Comparison of ENCODE assay signal across 8 cellular contexts in genomic region chr6:3075522-3076113, GRCh38. TPM values are rescaled to one million over a fixed set of nuclear protein-coding genes. Genes with fewer than 3 reads are reported as not detected.
A peak's percentile ranks its signal among the peaks of the same experiment; 100 is the strongest.
DNase-seq lines count a peak whose midpoint lies in the region; ATAC-seq and TF ChIP-seq lines count a peak whose summit lies in the region.
"Had no signal": no experiment of that assay in that cellular context is flagged by ENCODE, and none has a peak within 500 bp of the region (broad histone marks: within the 10 kb centered on the region; RNA-seq: fewer than 3 reads in every experiment).

No MANE protein-coding gene starts in this region.

- H3K4me1 ChIP-seq in OCI-LY1 (ENCODE audit: insufficient read depth, low read length, severe bottlenecking), result peaks cover 43% of the 10 kb centered on the region
- H3K4me1 ChIP-seq in osteoblast (ENCODE audit: insufficient read depth, low read length), result peaks cover 18% of the 10 kb centered on the region

- H3K27ac ChIP-seq in OCI-LY1 (ENCODE audit: low read depth, low read length, poor library complexity, severe bottlenecking), result peak overlapping the region; percentile 71
- peak overlapping the region; percentile 30 for H3K27ac ChIP-seq in osteoblast (ENCODE audit: low read depth, low read length)

- H3F3A ChIP-seq in OCI-LY1 (ENCODE audit: insufficient read depth, low read length), result 0 out of 2 replicates have a peak, but pooled peaks cover 7% of the 10 kb centered on the region

- peak overlapping the region; percentile 20 for H3K9ac ChIP-seq in OCI-LY1 (ENCODE audit: low read length)

- H3K4me3 ChIP-seq in H7 (ENCODE audit: insufficient read depth, low read depth, low read length) (no peak overlapping the region), OCI-LY1 (ENCODE audit: low read depth, low read length, poor library complexity, severe bottlenecking) (peak overlapping the region; percentile 24), choroid plexus epithelial cell (ENCODE audit: low read depth, low read length) (no peak overlapping the region), osteoblast (ENCODE audit: insufficient read depth, low read length) (no peak overlapping the region)

- peak overlapping the region; percentile 51 for H3K4me2 ChIP-seq in OCI-LY1 (ENCODE audit: low read length)
- H3K4me2 ChIP-seq in osteoblast (ENCODE audit: insufficient read depth, low read length), result peak overlapping the region; percentile 44

- TF ChIP-seq CTCF in OCI-LY1 (IDR thresholded peaks at IDR 0.05; ENCODE audit: low read length) (no peak), choroid plexus epithelial cell (conservative IDR thresholded peaks at IDR 0.05; ENCODE audit: low read depth, low read length) (no peak), osteoblast (IDR thresholded peaks at IDR 0.05; ENCODE audit: extremely low read depth, low read depth, low read length) (no peak)

- H3K27me3 ChIP-seq in H7 (ENCODE audit: control insufficient read depth, insufficient read depth, low read length) (no peaks in the 10 kb centered on the region), OCI-LY1 (ENCODE audit: insufficient read depth, low read length) (no peaks in the 10 kb centered on the region), osteoblast (ENCODE audit: insufficient read depth, low read length) (no peaks in the 10 kb centered on the region)

- H3K9me3 ChIP-seq in OCI-LY1 (ENCODE audit: low read length), result no peaks in the 10 kb centered on the region
- H3K9me3 ChIP-seq in osteoblast (ENCODE audit: low read depth, low read length), result no peaks in the 10 kb centered on the region

- H2AFZ ChIP-seq in OCI-LY1 (ENCODE audit: low read length) (no peak overlapping the region), osteoblast (ENCODE audit: low read length) (no peak overlapping the region)

- H3K9me2 ChIP-seq in OCI-LY1 (ENCODE audit: low read depth, low read length), result no peaks in the 10 kb centered on the region

- peaks cover 11% of the 10 kb centered on the region for H3K36me3 ChIP-seq in H7 (replicated peaks; ENCODE audit: control insufficient read depth, insufficient read depth, low read length)
- H3K36me3 ChIP-seq in OCI-LY1 (ENCODE audit: insufficient read depth, low read length), result peaks cover 46% of the 10 kb centered on the region
- peaks cover 28% of the 10 kb centered on the region for H3K36me3 ChIP-seq in osteoblast (ENCODE audit: insufficient read depth, low read length)

- H3K79me2 ChIP-seq in OCI-LY1 (ENCODE audit: insufficient read depth, low read length) (peaks cover 51% of the 10 kb centered on the region), osteoblast (ENCODE audit: insufficient read depth, low read length) (peaks cover 83% of the 10 kb centered on the region)

- intact Hi-C loops in posterior cingulate gyrus (cut with DNase I), result no loop called here

- no peak for ATAC-seq in GM21360 (IDR thresholded peaks at IDR 0.05; ENCODE audit: unreplicated experiment)

- DNase-seq in H7, result peak; percentile 42
- peak; percentile 28 for DNase-seq in choroid plexus epithelial cell (ENCODE audit: low read depth)
- peak; percentile 85 for DNase-seq in osteoblast (ENCODE audit: insufficient read length, low spot score, missing footprints)
- no peak for DNase-seq in NCI-H69 (lab: John Stamatoyannopoulos, UW)
- no peak for DNase-seq in posterior cingulate gyrus
- DNase-seq: NCI-H187 treated with DMSO at 0.1 percent for 48 hours had no signal

- no peaks in the 10 kb centered on the region for H4K20me1 ChIP-seq in OCI-LY1 (ENCODE audit: insufficient read depth, low read length)
- H4K20me1 ChIP-seq in osteoblast (ENCODE audit: insufficient read depth, low read length), result peaks cover 32% of the 10 kb centered on the region

RNA-seq across cellular contexts. Expression of gene RIPK1, which starts 7.3 kb away (rescaled TPM):
- 8.9 and 9.3 TPM in 2 replicates for total RNA-seq in H7 (2014; rRNA removed; shearing (Covaris generic))
- total RNA-seq in osteoblast, result 28.0 and 29.3 TPM in 2 replicates

RNA-seq across cellular contexts. Expression of gene BPHL, which starts 42.9 kb away (rescaled TPM):
- 30.7 and 38.1 TPM in 2 replicates for total RNA-seq in H7 (2014; rRNA removed; shearing (Covaris generic))
- total RNA-seq in osteoblast, result 19.9 and 20.3 TPM in 2 replicates

Comparison
In these comparisons a context has a peak if more than half of its experiments do, and no peak if none do; other contexts are left out.
1. DNase-seq: peak in H7 (single experiment), choroid plexus epithelial cell (single experiment) and osteoblast (single experiment); none in NCI-H69 (single experiment) and posterior cingulate gyrus (0 of 10).